Comparison of ENCODE assay signal across 10 cellular contexts in genomic region chr13:31236211-31236786, GRCh38. TPM values are rescaled to one million over a fixed set of nuclear protein-coding genes. Genes with fewer than 3 reads are reported as not detected.
DNase-seq lines count a peak whose midpoint lies in the region; ATAC-seq, FAIRE-seq and TF ChIP-seq lines count a peak whose summit lies in the region.
"Had no signal": no experiment of that assay in that cellular context is flagged by ENCODE, and none has a peak within 500 bp of the region (broad histone marks: within the 10 kb centered on the region; RNA-seq: fewer than 3 reads in every experiment).

No MANE protein-coding gene starts in this region.

- 36 to 45% methylated on average over 3 of the region's 3 CpGs for WGBS in esophagus squamous epithelium, 2 donors

- ATAC-seq in HG02885 (IDR thresholded peaks at IDR 0.05; ENCODE audit: poor library complexity, unreplicated experiment) (peak; percentile 43), GM18498 (IDR thresholded peaks at IDR 0.05; ENCODE audit: unreplicated experiment) (no peak)

- no peaks in the 10 kb centered on the region for H3K9me3 ChIP-seq in esophagus squamous epithelium

- no peaks in the 10 kb centered on the region for H3K36me3 ChIP-seq in esophagus squamous epithelium

- no peaks in the 10 kb centered on the region for H3K4me1 Mint-ChIP-seq in osteocyte (ENCODE audit: unreplicated experiment)

- no peaks in the 10 kb centered on the region for H3K27me3 Mint-ChIP-seq in osteocyte (ENCODE audit: unreplicated experiment)
- H3K27me3 Mint-ChIP-seq: IgD-negative memory B cell had no signal

- H3K4me3 ChIP-seq in esophagus squamous epithelium = no peak overlapping the region

- no peaks in the 10 kb centered on the region for H3K4me1 ChIP-seq in esophagus squamous epithelium

- FAIRE-seq in RCC 7860 (lab: Jason Lieb, UNC) = no peak

- TF ChIP-seq CTCF in esophagus squamous epithelium (IDR thresholded peaks at IDR 0.05) = peak; percentile 36 to 76 (median 64)
- peak; percentile 83 for TF ChIP-seq CTCF in osteocyte (IDR thresholded peaks at IDR 0.05)

- no peaks in the 10 kb centered on the region for H3K36me3 Mint-ChIP-seq in osteocyte (ENCODE audit: unreplicated experiment)

- H3K9me3 Mint-ChIP-seq in osteocyte (ENCODE audit: unreplicated experiment) = no peaks in the 10 kb centered on the region
- H3K9me3 Mint-ChIP-seq: IgD-negative memory B cell had no signal

- no peak for TF ChIP-seq POLR2A in esophagus squamous epithelium (IDR thresholded peaks at IDR 0.05)

- no peak overlapping the region for H3K4me3 Mint-ChIP-seq in osteocyte (ENCODE audit: unreplicated experiment)
- H3K4me3 Mint-ChIP-seq: IgD-negative memory B cell had no signal

- DNase-seq in COLO829 (ENCODE audit: low spot score) = peak; percentile 19
- DNase-seq in RCC 7860 (ENCODE audit: low spot score) = peak; percentile 14
- no peak for DNase-seq in esophagus squamous epithelium (lab: John Stamatoyannopoulos, UW)
- DNase-seq in osteocyte (ENCODE audit: extremely low spot score, unreplicated experiment) = no peak
- DNase-seq in amniotic stem cell (lab: John Stamatoyannopoulos, UW) = no peak
- no peak for DNase-seq in activated effector memory CD4-positive, alpha-beta T cell treated with Interleukin-2 at 50 U/mL for 16 hours
- DNase-seq: left cardiac atrium had no signal

- H3K27ac ChIP-seq in esophagus squamous epithelium = no peak overlapping the region

- H3K27me3 ChIP-seq in esophagus squamous epithelium = no peaks in the 10 kb centered on the region

- H3K27ac Mint-ChIP-seq in osteocyte (ENCODE audit: unreplicated experiment) = no peak overlapping the region
- H3K27ac Mint-ChIP-seq: IgD-negative memory B cell had no signal

- intact Hi-C loops in esophagus squamous epithelium (cut with DNase I) = loop anchor here (5.0 kb wide), 1 partner anchor 186 kb away; no protein-coding TSS in a partner anchor

RNA-seq across cellular contexts. Expression of gene B3GLCT, which starts 36.5 kb away (rescaled TPM):
- total RNA-seq in esophagus squamous epithelium = 1 to 10 TPM; 2.3 to 9.2 (median 7.1) TPM
- 8.2 and 10.3 TPM in 2 replicates for total RNA-seq in osteocyte

Comparison
In these comparisons a context has a peak if more than half of its experiments do, and no peak if none do; other contexts are left out.
1. DNase-seq: peak in COLO829 (single experiment) and RCC 7860 (single experiment); none in esophagus squamous epithelium (single experiment), osteocyte (single experiment), amniotic stem cell (single experiment) and activated effector memory CD4-positive, alpha-beta T cell treated with Interleukin-2 at 50 U/mL for 16 hours (single experiment).